Comparison of ENCODE assay signal across 22 cellular contexts in genomic region chr19:2591537-2592291, GRCh38.
"Had no signal": no experiment of that assay in that cellular context is flagged by ENCODE, and none has a peak within 500 bp of the region (broad histone marks: within the 10 kb centered on the region; RNA-seq: fewer than 3 reads in every experiment).

No MANE protein-coding gene starts in this region.

- H3K4me3 Mint-ChIP-seq: activated CD4-positive, alpha-beta T cell treated with anti-CD3 and anti-CD28 coated beads for 36 hours; activated naive CD8-positive, alpha-beta T cell treated with anti-CD3 and anti-CD28 coated beads for 36 hours; dendritic cell treated with granulocyte-macrophage colony-stimulating factor and Interleukin-4, amounts not matched to agents 40 ng/mL and 50 ng/mL, for 4 days; mesothelial cell of epicardium; nephron had no signal

- H3K27ac ChIP-seq: cardiac muscle cell, esophagus muscularis mucosa, gastroesophageal sphincter, heart right ventricle, right atrium auricular region, skin epidermis, thyroid gland, WERI-Rb-1 had no signal

- H3K27ac Mint-ChIP-seq: activated CD4-positive, alpha-beta T cell treated with anti-CD3 and anti-CD28 coated beads for 36 hours; activated naive CD8-positive, alpha-beta T cell treated with anti-CD3 and anti-CD28 coated beads for 36 hours; dendritic cell treated with granulocyte-macrophage colony-stimulating factor and Interleukin-4, amounts not matched to agents 40 ng/mL and 50 ng/mL, for 4 days; mesothelial cell of epicardium had no signal

- H3K27me3 ChIP-seq: cardiac muscle cell, esophagus muscularis mucosa, gastroesophageal sphincter, heart right ventricle, right atrium auricular region, thyroid gland had no signal

- H3K4me3 ChIP-seq: cardiac muscle cell, esophagus muscularis mucosa, gastroesophageal sphincter, heart right ventricle, lung, right atrium auricular region, skin epidermis, thyroid gland had no signal

- H3K4me1 Mint-ChIP-seq: activated CD4-positive, alpha-beta T cell treated with anti-CD3 and anti-CD28 coated beads for 36 hours; activated naive CD8-positive, alpha-beta T cell treated with anti-CD3 and anti-CD28 coated beads for 36 hours; mesothelial cell of epicardium had no signal

- H3K27me3 Mint-ChIP-seq: dendritic cell treated with granulocyte-macrophage colony-stimulating factor and Interleukin-4, amounts not matched to agents 40 ng/mL and 50 ng/mL, for 4 days had no signal

- DNase-seq: activated CD4-positive, alpha-beta T cell treated with anti-CD3 and anti-CD28 coated beads for 36 hours; activated CD4-positive, alpha-beta T cell treated with anti-CD3 and anti-CD28 coated beads, Interleukin-2, amount 50 U/mL, for 48 hours; activated naive CD4-positive, alpha-beta T cell; activated naive CD8-positive, alpha-beta T cell treated with anti-CD3 and anti-CD28 coated beads for 36 hours; amniotic stem cell; effector CD8-positive, alpha-beta T cell; heart right ventricle; left cardiac atrium; stimulated activated CD4-positive, alpha-beta T cell treated with anti-CD3 and anti-CD28 coated beads, Interleukin-15, amount 100 ng/mL, for 24 hours; stimulated activated CD4-positive, alpha-beta T cell treated with anti-CD3 and anti-CD28 coated beads, Interleukin-2, amount 100 ng/mL, for 48 hours; T-helper 2 cell; thyroid gland; WERI-Rb-1 had no signal

- H3K36me3 Mint-ChIP-seq: activated naive CD8-positive, alpha-beta T cell treated with anti-CD3 and anti-CD28 coated beads for 36 hours; mesothelial cell of epicardium had no signal

- ATAC-seq: activated CD4-positive, alpha-beta T cell treated with anti-CD3 and anti-CD28 coated beads for 36 hours; gastroesophageal sphincter; heart right ventricle; left cardiac atrium had no signal

- H3K9me3 ChIP-seq: esophagus muscularis mucosa, gastroesophageal sphincter, right atrium auricular region, thyroid gland had no signal

- H3K9me3 Mint-ChIP-seq: nephron had no signal

- H3K36me3 ChIP-seq: cardiac muscle cell, esophagus muscularis mucosa, gastroesophageal sphincter, heart right ventricle, right atrium auricular region, thyroid gland, WERI-Rb-1 had no signal
